In genomic region chr7:44994877-44995554, GRCh38 we compare ENCODE assay signal across 13 cellular contexts. TPM values are rescaled to one million over a fixed set of nuclear protein-coding genes. Genes with fewer than 3 reads are reported as not detected.
DNase-seq lines count a peak whose midpoint lies in the region; ATAC-seq, FAIRE-seq and TF ChIP-seq lines count a peak whose summit lies in the region.
"Had no signal": no experiment of that assay in that cellular context is flagged by ENCODE, and none has a peak within 500 bp of the region (broad histone marks: within the 10 kb centered on the region; RNA-seq: fewer than 3 reads in every experiment).

No MANE protein-coding gene starts in this region.

- H3K79me2 ChIP-seq in PC-9 (ENCODE audit: low read depth) (no peaks in the 10 kb centered on the region), GM12878 (ENCODE audit: control insufficient read depth, insufficient read depth, low read length) (peaks cover 4% of the 10 kb centered on the region)

- no peaks in the 10 kb centered on the region for H4K20me1 ChIP-seq in PC-9 (ENCODE audit: insufficient read depth)
- H4K20me1 ChIP-seq in GM12878 (ENCODE audit: control insufficient read depth, insufficient read depth): no peaks in the 10 kb centered on the region

- RAD21 ChIA-PET in GM12878 (lab: Charles Lee; ENCODE audit: unreplicated experiment): interaction anchor here (0.7 to 9.9 kb wide), 6 partner anchors 16 to 33 kb away, joined by 3 to 303 read pairs (median 4); partner anchors contain the start of gene MYO1G

- H3K4me1 ChIP-seq in PC-9 (replicated peaks; ENCODE audit: insufficient read depth): peaks cover 22% of the 10 kb centered on the region
- peaks cover 44% of the 10 kb centered on the region for H3K4me1 ChIP-seq in GM12878 (ENCODE audit: control insufficient read depth, insufficient read depth, low read length)
- no peaks in the 10 kb centered on the region for H3K4me1 ChIP-seq in uterus

- intact Hi-C loops in PC-9 (cut with micrococcal nuclease; ENCODE audit: unreplicated experiment): no loop called here
- intact Hi-C loops in GM12878 (cut with micrococcal nuclease; ENCODE audit: unreplicated experiment): loop anchor here (2.0 kb wide), 1 partner anchor 16 kb away; the partner anchor contains the start of gene MYO1G
- intact Hi-C loops in uterus (cut with DNase I; ENCODE audit: low total_unique reads): no loop called here

- H3K9me3 Mint-ChIP-seq in stimulated activated naive CD8-positive, alpha-beta T cell treated with anti-CD3 and anti-CD28 coated beads, Interleukin-15, Interleukin-2, amounts not matched to agents 100 ng/mL and 50 ng/mL, for 24 hours: no peaks in the 10 kb centered on the region

- DNase-seq in stimulated activated naive CD8-positive, alpha-beta T cell treated with anti-CD3 and anti-CD28 coated beads, Interleukin-15, Interleukin-2, amounts not matched to agents 100 U/mL and 50 U/mL, for 24 hours: no peak
- DNase-seq in PC-9: no peak
- DNase-seq in GM12878 (ENCODE audit: low read depth, low spot score): no peak
- no peak for DNase-seq in uterus
- no peak for DNase-seq in G401 (ENCODE audit: low spot score)
- DNase-seq in NCI-H2171 (lab: John Stamatoyannopoulos, UW): no peak
- DNase-seq: activated gamma-delta T cell treated with Interleukin-2 at 50 U/mL for 16 hours; mesendoderm; MG63; stimulated activated CD4-positive, alpha-beta T cell treated with anti-CD3 and anti-CD28 coated beads, Interleukin-1b, Interleukin-23, amount 100 ng/mL, for 48 hours had no signal

- TF ChIP-seq CTCF in PC-9 (conservative IDR thresholded peaks at IDR 0.05) (no peak), GM12878 (IDR thresholded peaks at IDR 0.05 in 2 of 3, conservative IDR thresholded peaks at IDR 0.05 in 1 of 3; ENCODE audit: control insufficient read depth in 2 of 3, extremely low read depth in 1 of 3, insufficient read depth in 1 of 3, low read depth in 3 of 3, low read length in 3 of 3) (no peak), uterus (IDR thresholded peaks at IDR 0.05) (no peak)

- H3K9me2 ChIP-seq in PC-9 (ENCODE audit: insufficient read depth): no peaks in the 10 kb centered on the region

- FAIRE-seq in GM12878 (lab: Jason Lieb, UNC): peak; percentile 70

- H3K27me3 ChIP-seq in PC-9 (ENCODE audit: insufficient read depth, low read depth): no peaks in the 10 kb centered on the region
- H3K27me3 ChIP-seq in GM12878 (replicated peaks in 1 of 2; ENCODE audit: control insufficient read depth in 2 of 2, insufficient read depth in 2 of 2, low read length in 1 of 2): no peaks in the 10 kb centered on the region
- no peaks in the 10 kb centered on the region for H3K27me3 ChIP-seq in uterus
- H3K27me3 ChIP-seq: MG63 had no signal

- no peak overlapping the region for H3K4me3 ChIP-seq in PC-9
- H3K4me3 ChIP-seq in GM12878: peak overlapping the region; percentile 49; the same call in 1 of the 2 replicates
- no peak overlapping the region for H3K4me3 ChIP-seq in uterus
- H3K4me3 ChIP-seq: MG63 had no signal

- H2AFZ ChIP-seq in PC-9: no peak overlapping the region
- H2AFZ ChIP-seq in GM12878 (ENCODE audit: control insufficient read depth, low read depth, low read length): peak overlapping the region; percentile 11

- H3K9me3 ChIP-seq in PC-9 (ENCODE audit: insufficient read depth, low read depth) (no peaks in the 10 kb centered on the region), GM12878 (replicated peaks; ENCODE audit: control insufficient read depth, insufficient read depth, low read length) (no peaks in the 10 kb centered on the region), uterus (no peaks in the 10 kb centered on the region)
- H3K9me3 ChIP-seq: MG63 had no signal

- H3K36me3 ChIP-seq in PC-9 (ENCODE audit: low read depth): no peaks in the 10 kb centered on the region
- no peaks in the 10 kb centered on the region for H3K36me3 ChIP-seq in GM12878 (ENCODE audit: control insufficient read depth in 2 of 2, insufficient read depth in 2 of 2, low read length in 1 of 2)
- no peaks in the 10 kb centered on the region for H3K36me3 ChIP-seq in uterus
- H3K36me3 ChIP-seq: MG63 had no signal

- TF ChIP-seq EP300 in GM12878 (IDR thresholded peaks at IDR 0.05; ENCODE audit: borderline replicate concordance in 1 of 2, control insufficient read depth in 1 of 2, low read depth in 2 of 2, low read length in 2 of 2): peak in 1 of 2 experiments; percentile 47; a peak in 1 of 4 replicates

- peaks cover 3% of the 10 kb centered on the region for H3K36me3 Mint-ChIP-seq in stimulated activated naive CD8-positive, alpha-beta T cell treated with anti-CD3 and anti-CD28 coated beads, Interleukin-15, Interleukin-2, amounts not matched to agents 100 ng/mL and 50 ng/mL, for 24 hours (ENCODE audit: low read depth)

- H3F3A ChIP-seq in PC-9 (ENCODE audit: insufficient read depth, low read depth): peaks cover 13% of the 10 kb centered on the region

- in situ Hi-C loops in GM12878 (cut with MboI) (no loop called here), G401 (cut with HindIII; ENCODE audit: low sequenced_read_pairs) (no loop called here)

- H3K4me2 ChIP-seq in PC-9 (0 out of 2 replicates have a peak overlapping the region, but pooled peaks have one; percentile 0), GM12878 (ENCODE audit: control insufficient read depth, insufficient read depth) (peak overlapping the region; percentile 82)

- 7% methylated on average over 5 of the region's 5 CpGs for WGBS in GM12878 (ENCODE audit: insufficient coverage, insufficient replicate concordance, low lambda C conversion rate, missing lambda C conversion rate)

- CTCF ChIA-PET in PC-9 (lab: Charles Lee): no interaction called here
- CTCF ChIA-PET in GM12878 (lab: Yijun Ruan, JAX): interaction anchor here (1.2 to 4.7 kb wide), 3 partner anchors 12 to 138 kb away, joined by 3 to 52 read pairs (median 9); no protein-coding TSS in a partner anchor

- H3K4me3 Mint-ChIP-seq in stimulated activated naive CD8-positive, alpha-beta T cell treated with anti-CD3 and anti-CD28 coated beads, Interleukin-15, Interleukin-2, amounts not matched to agents 100 ng/mL and 50 ng/mL, for 24 hours: peak overlapping the region; percentile 21

- no peak for TF ChIP-seq RAD21 in GM12878 (IDR thresholded peaks at IDR 0.05; ENCODE audit: insufficient read depth, low read depth, low read length)

- peaks cover 32% of the 10 kb centered on the region for H3K4me1 Mint-ChIP-seq in stimulated activated naive CD8-positive, alpha-beta T cell treated with anti-CD3 and anti-CD28 coated beads, Interleukin-15, Interleukin-2, amounts not matched to agents 100 ng/mL and 50 ng/mL, for 24 hours (ENCODE audit: low read depth)

- BruUV-seq in PC-9 (replicated peaks; lab: Mats Ljungman, UMichigan): no TSS peak
- no TSS peak for BruUV-seq in GM12878 (replicated peaks; lab: Mats Ljungman, UMichigan)

- ATAC-seq in stimulated activated naive CD8-positive, alpha-beta T cell treated with anti-CD3 and anti-CD28 coated beads, Interleukin-15, Interleukin-2, amounts not matched to agents 100 U/mL and 50 U/mL, for 24 hours: no peak
- peak; percentile 34 for ATAC-seq in GM12878
- no peak for ATAC-seq in GM19328 (IDR thresholded peaks at IDR 0.05; ENCODE audit: unreplicated experiment)

- TF ChIP-seq POLR2A in GM12878 (IDR thresholded peaks at IDR 0.05; ENCODE audit: low read depth, low read length): no peak
- no peak for TF ChIP-seq POLR2A in uterus (IDR thresholded peaks at IDR 0.05)

- no peaks in the 10 kb centered on the region for H3K27me3 Mint-ChIP-seq in stimulated activated naive CD8-positive, alpha-beta T cell treated with anti-CD3 and anti-CD28 coated beads, Interleukin-15, Interleukin-2, amounts not matched to agents 100 ng/mL and 50 ng/mL, for 24 hours

- SMC1A ChIA-PET in GM12878 (lab: Charles Lee; ENCODE audit: uncharacterized antibody, unreplicated experiment): interaction anchor here (0.5 to 10.5 kb wide), 9 partner anchors 12 to 141 kb away, joined by 3 to 303 read pairs (median 3); partner anchors contain the start of genes MYO1G and TBRG4

- H3K9ac ChIP-seq in GM12878 (ENCODE audit: control insufficient read depth, insufficient read depth, low read length): peak overlapping the region; percentile 8; the same call in 1 of the 2 replicates

- peak overlapping the region; percentile 47 for H3K27ac Mint-ChIP-seq in stimulated activated naive CD8-positive, alpha-beta T cell treated with anti-CD3 and anti-CD28 coated beads, Interleukin-15, Interleukin-2, amounts not matched to agents 100 ng/mL and 50 ng/mL, for 24 hours

- POLR2A ChIA-PET in PC-9 (lab: Charles Lee; ENCODE audit: unreplicated experiment) (no interaction called here), GM12878 (lab: Charles Lee) (interaction anchor here (0.9 to 10.5 kb wide), 7 partner anchors 10 to 29 kb away, joined by 3 to 280 read pairs (median 8); partner anchors contain the start of gene MYO1G)

- H3K27ac ChIP-seq in PC-9: no peak overlapping the region
- H3K27ac ChIP-seq in GM12878 (ENCODE audit: control insufficient read depth, insufficient read depth): peak overlapping the region; percentile 82
- H3K27ac ChIP-seq in uterus: no peak overlapping the region
- H3K27ac ChIP-seq: VCaP had no signal

RNA-seq across cellular contexts. Expression of gene CCM2, which starts 5.0 kb away (rescaled TPM):
- total RNA-seq in PC-9 (2021) (48.1 and 54.2 TPM in 2 replicates), GM12878 (2014; rRNA removed) (71.6 and 74.7 TPM in 2 replicates), GM12878 (2014; rRNA removed; fragmentation: Illumina TruSeq; extraction: Trizol) (34.3 and 35.6 TPM in 2 replicates), GM12878 (2021) (61.2 and 61.6 TPM in 2 replicates), uterus (10 to 100 TPM in 3 of 4 donors, 1 to 10 TPM in 1; 7.6 to 70.2 (median 33.6) TPM)
- 36.2 and 40.0 TPM in 2 replicates for total RNA-seq in GM12878 (2013; cell fraction: nucleolus; rRNA removed)
- 25.8 TPM for polyA plus RNA-seq in GM12878 (2011; ENCODE audit: low read depth)
- polyA plus RNA-seq in GM12878 (2011; rRNA removed) (22.5 and 30.2 TPM in 2 replicates), GM12878 (2014; fragmentation: Illumina TruSeq; extraction: Trizol) (19.1 and 36.2 TPM in 2 replicates), GM12878 (2014; fragmentation: Nextera tagmentation; extraction: Ambion mirVana) (1 to 10 TPM in 1 of 2 experiments, under 1 TPM in 1; 1.00 to 4.1 TPM), GM12878 (2014; rRNA removed) (70.8 and 73.7 TPM in 2 replicates), GM12878 (2016; fragmentation: Nextera tagmentation; extraction: Ambion mirVana) (10 to 100 TPM; 75.2 to 82.3 TPM)
- polyA plus RNA-seq in GM12878 (2011; cell fraction: cytosol; rRNA removed): 45.3 and 56.3 TPM in 2 replicates
- polyA plus RNA-seq in GM12878 (2011; cell fraction: nucleus; rRNA removed): 67.7 and 71.7 TPM in 2 replicates
- polyA plus RNA-seq in GM12878 (2012): 51.5 and 60.9 TPM in 2 replicates
- 31.6 and 47.1 TPM in 2 replicates for polyA minus RNA-seq in GM12878 (2011; rRNA and poly(A)+ RNA removed)
- polyA minus RNA-seq in GM12878 (2011; cell fraction: cytosol; rRNA and poly(A)+ RNA removed): 18.2 and 29.1 TPM in 2 replicates
- 15.1 and 19.7 TPM in 2 replicates for polyA minus RNA-seq in GM12878 (2011; cell fraction: nucleus; rRNA and poly(A)+ RNA removed)
- total RNA-seq in G401 (2014; rRNA removed; shearing (Covaris generic)): 30.2 and 34.2 TPM in 2 replicates

RNA-seq across cellular contexts. Expression of gene MYO1G, which starts 16.2 kb away (rescaled TPM):
- 0.24 and 0.28 TPM in 2 replicates for total RNA-seq in PC-9 (2021)
- 406 and 444 TPM in 2 replicates for total RNA-seq in GM12878 (2013; cell fraction: nucleolus; rRNA removed)
- total RNA-seq in GM12878 (2014; rRNA removed): 154 and 176 TPM in 2 replicates
- 63.7 and 66.1 TPM in 2 replicates for total RNA-seq in GM12878 (2014; rRNA removed; fragmentation: Illumina TruSeq; extraction: Trizol)
- total RNA-seq in GM12878 (2021): 224 and 232 TPM in 2 replicates
- 91.4 TPM for polyA plus RNA-seq in GM12878 (2011; ENCODE audit: low read depth)
- 54.3 and 118 TPM in 2 replicates for polyA plus RNA-seq in GM12878 (2011; rRNA removed)
- polyA plus RNA-seq in GM12878 (2011; cell fraction: cytosol; rRNA removed): 111 and 152 TPM in 2 replicates
- polyA plus RNA-seq in GM12878 (2011; cell fraction: nucleus; rRNA removed): 518 and 587 TPM in 2 replicates
- polyA plus RNA-seq in GM12878 (2012): 195 and 215 TPM in 2 replicates
- polyA plus RNA-seq in GM12878 (2014; fragmentation: Illumina TruSeq; extraction: Trizol): 36.1 and 77.2 TPM in 2 replicates
- 1 to 10 TPM; 1.8 to 3.3 TPM for polyA plus RNA-seq in GM12878 (2014; fragmentation: Nextera tagmentation; extraction: Ambion mirVana)
- polyA plus RNA-seq in GM12878 (2014; rRNA removed): 150 and 184 TPM in 2 replicates
- 100 to 1,000 TPM; 185 to 216 TPM for polyA plus RNA-seq in GM12878 (2016; fragmentation: Nextera tagmentation; extraction: Ambion mirVana)
- polyA minus RNA-seq in GM12878 (2011; rRNA and poly(A)+ RNA removed): 230 and 324 TPM in 2 replicates
- polyA minus RNA-seq in GM12878 (2011; cell fraction: cytosol; rRNA and poly(A)+ RNA removed): 97.1 and 110 TPM in 2 replicates
- 238 and 294 TPM in 2 replicates for polyA minus RNA-seq in GM12878 (2011; cell fraction: nucleus; rRNA and poly(A)+ RNA removed)
- total RNA-seq in uterus: 1 to 10 TPM in 3 of 4 donors, under 1 TPM in 1; 0.59 to 3.1 (median 1.2) TPM
- total RNA-seq in G401 (2014; rRNA removed; shearing (Covaris generic)): 0.37 and 0.98 TPM in 2 replicates

Comparison
In these comparisons a context has a peak if more than half of its experiments do, and no peak if none do; other contexts are left out.
1. RNA of gene MYO1G, which starts 16.2 kb away (total RNA-seq): 63.7 to 444 TPM in GM12878; 0.59 to 3.1 TPM in uterus, 0.37 to 0.98 TPM in G401 and 0.24 to 0.28 TPM in PC-9; every median in the first group is over 10 times any median in the second.